ENCODE assay signal across 12 cellular contexts in the genomic region with DNA sequence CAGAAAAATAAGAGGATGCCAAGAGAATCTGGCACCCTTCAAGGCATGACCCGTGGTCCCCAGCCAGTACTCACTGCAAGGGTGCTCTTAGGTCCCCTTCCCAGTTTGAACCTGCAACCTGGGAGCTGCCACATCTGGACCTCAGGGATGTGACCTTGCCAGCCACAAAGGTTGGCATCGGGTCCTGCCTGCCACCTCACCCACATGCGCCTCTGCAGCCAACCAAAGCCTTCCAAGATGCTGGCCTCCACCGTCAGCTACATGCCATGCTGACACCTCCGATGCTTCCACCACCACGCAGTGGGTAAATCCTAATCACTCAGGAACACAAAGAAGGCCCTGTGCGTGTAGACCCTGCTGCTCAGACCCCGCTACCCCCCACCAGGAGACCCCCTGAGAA. TPM values are rescaled to one million over a fixed set of nuclear protein-coding genes. Genes with fewer than 3 reads are reported as not detected.
A peak's percentile ranks its signal among the peaks of the same experiment; 100 is the strongest.
DNase-seq lines count a peak whose midpoint lies in the region; ATAC-seq and TF ChIP-seq lines count a peak whose summit lies in the region.
"Had no signal": no experiment of that assay in that cellular context is flagged by ENCODE, and none has a peak within 500 bp of the region (broad histone marks: within the 10 kb centered on the region; RNA-seq: fewer than 3 reads in every experiment).

No MANE protein-coding gene starts in this region.

- ATAC-seq in activated T-cell treated with anti-CD3 and anti-CD28 coated beads, Interleukin-2, amount 50 U/mL, for 72 hours (replicated peaks in 1 of 2), result peak in 1 of 2 donors; percentile 2
- ATAC-seq in RWPE2 (ENCODE audit: low read depth), result no peak
- ATAC-seq in stimulated activated effector memory CD8-positive, alpha-beta T cell treated with anti-CD3 and anti-CD28 coated beads, Interleukin-12 subunit alpha, Interleukin-12 subunit beta, amount 100 ng/mL, for 72 hours, result no peak
- no peak for ATAC-seq in HG02588 (IDR thresholded peaks at IDR 0.05; ENCODE audit: unreplicated experiment)

- peaks cover 95% of the 10 kb centered on the region for H3K79me2 ChIP-seq in hepatocyte

- no peaks in the 10 kb centered on the region for H3K9me3 ChIP-seq in RWPE2 (ENCODE audit: severe bottlenecking)
- H3K9me3 ChIP-seq in hepatocyte (ENCODE audit: low read depth), result no peaks in the 10 kb centered on the region

- H3K4me3 Mint-ChIP-seq in activated T-cell treated with anti-CD3 and anti-CD28 coated beads, Interleukin-2, amount 50 U/mL, for 72 hours, result peak overlapping the region; percentile 62 to 68
- H3K4me3 Mint-ChIP-seq in stimulated activated effector memory CD8-positive, alpha-beta T cell treated with anti-CD3 and anti-CD28 coated beads, Interleukin-12 subunit alpha, Interleukin-12 subunit beta, amount 100 ng/mL, for 72 hours, result peak overlapping the region; percentile 57

- H3K9me2 ChIP-seq in hepatocyte (replicated peaks; ENCODE audit: insufficient read depth), result no peaks in the 10 kb centered on the region

- DNase-seq in activated T-cell treated with anti-CD3 and anti-CD28 coated beads, Interleukin-2, amount 50 U/mL, for 72 hours, result no peak
- DNase-seq in activated T-cell treated with anti-CD3 and anti-CD28 coated beads for 4 hours (no peak), RWPE2 (ENCODE audit: low spot score) (no peak), hepatocyte (ENCODE audit: low spot score) (no peak), 8988T (no peak)
- DNase-seq in stimulated activated effector memory CD8-positive, alpha-beta T cell treated with anti-CD3 and anti-CD28 coated beads, Interleukin-12 subunit alpha, Interleukin-12 subunit beta, amount 100 ng/mL, for 72 hours (ENCODE audit: low spot score in 2 of 2), result no peak
- DNase-seq in stimulated activated naive CD4-positive, alpha-beta T cell (lab: John Stamatoyannopoulos, UW), result no peak
- DNase-seq: DND-41, MM.1S, occipital lobe, SHP77 treated with DMSO at 0.1 percent for 48 hours had no signal

- no peaks in the 10 kb centered on the region for H3K27me3 ChIP-seq in RWPE2 (ENCODE audit: insufficient read depth, poor library complexity, severe bottlenecking)
- H3K27me3 ChIP-seq in hepatocyte, result no peaks in the 10 kb centered on the region

- no peaks in the 10 kb centered on the region for H3K36me3 Mint-ChIP-seq in activated T-cell treated with anti-CD3 and anti-CD28 coated beads, Interleukin-2, amount 50 U/mL, for 72 hours (ENCODE audit: insufficient read depth in 2 of 2)
- H3K36me3 Mint-ChIP-seq in stimulated activated effector memory CD8-positive, alpha-beta T cell treated with anti-CD3 and anti-CD28 coated beads, Interleukin-12 subunit alpha, Interleukin-12 subunit beta, amount 100 ng/mL, for 72 hours, result peaks cover 49% of the 10 kb centered on the region

- H3K9me3 Mint-ChIP-seq in activated T-cell treated with anti-CD3 and anti-CD28 coated beads, Interleukin-2, amount 50 U/mL, for 72 hours, result no peaks in the 10 kb centered on the region
- H3K9me3 Mint-ChIP-seq in stimulated activated effector memory CD8-positive, alpha-beta T cell treated with anti-CD3 and anti-CD28 coated beads, Interleukin-12 subunit alpha, Interleukin-12 subunit beta, amount 100 ng/mL, for 72 hours, result no peaks in the 10 kb centered on the region

- peak overlapping the region; percentile 68 for H3K4me2 ChIP-seq in hepatocyte

- H3K4me1 ChIP-seq in RWPE2 (ENCODE audit: insufficient read depth, poor library complexity, severe bottlenecking), result peaks cover 29% of the 10 kb centered on the region
- peaks cover 18% of the 10 kb centered on the region for H3K4me1 ChIP-seq in hepatocyte (ENCODE audit: insufficient read depth)

- no peak overlapping the region for H2AFZ ChIP-seq in hepatocyte

- H3K27ac ChIP-seq in RWPE2 (ENCODE audit: poor library complexity, severe bottlenecking) (peak overlapping the region; percentile 58), hepatocyte (no peak overlapping the region)

- no peaks in the 10 kb centered on the region for H3K27me3 Mint-ChIP-seq in activated T-cell treated with anti-CD3 and anti-CD28 coated beads, Interleukin-2, amount 50 U/mL, for 72 hours (ENCODE audit: low read depth)

- peaks cover 58% of the 10 kb centered on the region for H3K4me1 Mint-ChIP-seq in activated T-cell treated with anti-CD3 and anti-CD28 coated beads, Interleukin-2, amount 50 U/mL, for 72 hours (ENCODE audit: low read depth)
- peaks cover 92% of the 10 kb centered on the region for H3K4me1 Mint-ChIP-seq in stimulated activated effector memory CD8-positive, alpha-beta T cell treated with anti-CD3 and anti-CD28 coated beads, Interleukin-12 subunit alpha, Interleukin-12 subunit beta, amount 100 ng/mL, for 72 hours

- H3K4me3 ChIP-seq in RWPE2 (ENCODE audit: severe bottlenecking) (no peak overlapping the region), hepatocyte (no peak overlapping the region)

- TF ChIP-seq CTCF in RWPE2 (IDR thresholded peaks at IDR 0.05; ENCODE audit: poor library complexity, severe bottlenecking) (no peak), hepatocyte (IDR thresholded peaks at IDR 0.05; ENCODE audit: poor library complexity) (no peak)

- H3K36me3 ChIP-seq in RWPE2 (ENCODE audit: low read depth) (no peaks in the 10 kb centered on the region), hepatocyte (replicated peaks; ENCODE audit: insufficient read depth, low read depth) (no peaks in the 10 kb centered on the region)

- H4K20me1 ChIP-seq in hepatocyte (ENCODE audit: insufficient read depth, poor library complexity, severe bottlenecking), result peaks cover 64% of the 10 kb centered on the region

- 97% methylated on average over 8 of the region's 8 CpGs for WGBS in hepatocyte (ENCODE audit: low lambda C conversion rate, missing lambda C conversion rate)

- peak overlapping the region; percentile 14 for H3K27ac Mint-ChIP-seq in activated T-cell treated with anti-CD3 and anti-CD28 coated beads, Interleukin-2, amount 50 U/mL, for 72 hours
- peak overlapping the region; percentile 92 for H3K27ac Mint-ChIP-seq in stimulated activated effector memory CD8-positive, alpha-beta T cell treated with anti-CD3 and anti-CD28 coated beads, Interleukin-12 subunit alpha, Interleukin-12 subunit beta, amount 100 ng/mL, for 72 hours

RNA-seq across cellular contexts. Expression of gene ELL, which starts 35.1 kb away (rescaled TPM):
- 10 to 100 TPM; 25.9 to 32.3 TPM for total RNA-seq in activated T-cell treated with anti-CD3 and anti-CD28 coated beads, Interleukin-2, amount 50 U/mL, for 72 hours
- 3.9 and 11.0 TPM in 2 replicates for total RNA-seq in hepatocyte
- polyA plus RNA-seq in hepatocyte, result 15.0 and 18.1 TPM in 2 replicates

RNA-seq across cellular contexts. Expression of gene ISYNA1, which starts 48.8 kb away (rescaled TPM):
- 10 to 100 TPM; 20.5 to 24.8 TPM for total RNA-seq in activated T-cell treated with anti-CD3 and anti-CD28 coated beads, Interleukin-2, amount 50 U/mL, for 72 hours
- total RNA-seq in hepatocyte, result 51.5 and 54.9 TPM in 2 replicates
- polyA plus RNA-seq in hepatocyte, result 144 and 188 TPM in 2 replicates

RNA-seq across cellular contexts. Expression of gene FKBP8, which starts 56.6 kb away (rescaled TPM):
- total RNA-seq in activated T-cell treated with anti-CD3 and anti-CD28 coated beads, Interleukin-2, amount 50 U/mL, for 72 hours, result 100 to 1,000 TPM; 223 to 239 TPM
- 183 and 195 TPM in 2 replicates for total RNA-seq in hepatocyte
- 247 and 262 TPM in 2 replicates for polyA plus RNA-seq in hepatocyte
